15 cellular contexts compared by ENCODE assay signal in the genomic region with DNA sequence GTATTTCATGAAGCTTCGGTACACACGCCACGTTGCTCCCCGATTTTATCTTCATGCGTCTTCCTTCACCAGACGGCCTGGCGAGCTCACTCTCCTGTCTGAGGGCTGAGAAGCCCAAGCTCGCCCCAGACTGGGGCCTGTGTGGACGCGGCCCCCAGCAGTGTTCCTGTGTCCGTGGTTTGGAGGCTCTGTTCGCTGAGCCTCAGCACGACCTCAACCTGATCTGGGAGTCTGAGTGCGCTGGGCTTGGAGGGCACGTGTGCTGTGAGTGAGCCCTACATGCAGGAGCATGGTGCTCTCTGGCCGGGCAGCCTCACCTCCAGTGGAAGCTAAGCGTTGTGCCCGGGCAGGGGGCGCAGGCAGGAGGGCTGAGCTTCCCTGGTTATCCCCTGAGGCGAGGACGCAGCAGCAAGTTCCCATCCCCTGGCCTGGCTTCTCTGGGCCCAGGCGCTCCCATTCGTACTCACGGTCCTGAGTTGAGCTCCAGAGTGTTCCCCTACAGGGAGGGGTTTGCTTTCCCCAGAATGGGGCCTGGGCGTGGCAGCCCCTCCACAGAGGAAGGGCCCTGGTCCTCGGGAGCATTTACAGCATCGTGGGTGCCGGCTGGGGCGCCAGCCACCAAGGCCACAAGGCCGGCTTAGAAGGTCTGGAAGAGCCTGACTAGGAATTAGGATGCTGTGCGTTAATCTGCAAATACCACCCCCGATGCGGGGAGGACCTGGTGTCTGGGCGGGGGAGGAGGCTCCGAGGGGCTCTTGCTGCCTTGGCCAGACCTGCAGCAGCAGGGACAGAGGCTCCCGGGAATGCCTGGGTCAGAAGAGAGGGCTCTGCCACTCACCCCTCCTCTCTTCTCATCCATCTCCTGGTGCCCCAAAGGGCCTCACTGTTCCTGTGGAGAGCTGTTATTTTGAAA.
DNase-seq lines count a peak whose midpoint lies in the region; ATAC-seq and TF ChIP-seq lines count a peak whose summit lies in the region.
"Had no signal": no experiment of that assay in that cellular context is flagged by ENCODE, and none has a peak within 500 bp of the region (broad histone marks: within the 10 kb centered on the region; RNA-seq: fewer than 3 reads in every experiment).

No MANE protein-coding gene starts in this region.

- no peaks in the 10 kb centered on the region for H3K9me3 Mint-ChIP-seq in natural killer cell treated with Interleukin-12 subunit alpha and Interleukin-12 subunit beta and Interleukin-15 and Interleukin-18, amount 100 ng/mL, for 72 hours
- H3K9me3 Mint-ChIP-seq in natural killer cell (no peaks in the 10 kb centered on the region), neural crest cell (no peaks in the 10 kb centered on the region)

- H3K4me1 Mint-ChIP-seq in natural killer cell treated with Interleukin-12 subunit alpha and Interleukin-12 subunit beta and Interleukin-15 and Interleukin-18, amount 100 ng/mL, for 72 hours (ENCODE audit: low read depth in 2 of 2): no peaks in the 10 kb centered on the region
- H3K4me1 Mint-ChIP-seq in natural killer cell: no peaks in the 10 kb centered on the region
- peaks cover 11% of the 10 kb centered on the region for H3K4me1 Mint-ChIP-seq in neural crest cell

- no peak overlapping the region for H3K27ac Mint-ChIP-seq in natural killer cell treated with Interleukin-12 subunit alpha and Interleukin-12 subunit beta and Interleukin-15 and Interleukin-18, amount 100 ng/mL, for 72 hours
- H3K27ac Mint-ChIP-seq in natural killer cell (no peak overlapping the region), neural crest cell (ENCODE audit: unreplicated experiment) (peak overlapping the region; percentile 64)

- TF ChIP-seq CTCF in natural killer cell (IDR thresholded peaks at IDR 0.05) (no peak), neural crest cell (conservative IDR thresholded peaks at IDR 0.05) (no peak)

- peak; percentile 56 for DNase-seq in natural killer cell treated with Interleukin-12 subunit alpha and Interleukin-12 subunit beta and Interleukin-15 and Interleukin-18, amount 100 ng/mL, for 72 hours (ENCODE audit: low spot score)
- no peak for DNase-seq in natural killer cell
- DNase-seq in ecto neural progenitor cell (ENCODE audit: low spot score): peak; percentile 55
- DNase-seq in neural crest cell (ENCODE audit: low read depth, low spot score): no peak
- no peak for DNase-seq in NCI-H1092 (lab: John Stamatoyannopoulos, UW)
- DNase-seq in ureter (ENCODE audit: low spot score): no peak
- DNase-seq in NCI-H1105 (lab: John Stamatoyannopoulos, UW): no peak
- no peak for DNase-seq in D341Med (ENCODE audit: low spot score)
- DNase-seq: COR-L47, DMS53, Karpas-422, MM.1S, NCI-H2029, NCI-H510A treated with DMSO at 0.1 percent for 48 hours had no signal

- peaks cover 6 to 19% of the 10 kb centered on the region in 2 donors for H3K27me3 Mint-ChIP-seq in natural killer cell treated with Interleukin-12 subunit alpha and Interleukin-12 subunit beta and Interleukin-15 and Interleukin-18, amount 100 ng/mL, for 72 hours
- peaks cover 3 to 10% of the 10 kb centered on the region in 2 donors for H3K27me3 Mint-ChIP-seq in natural killer cell (ENCODE audit: low read depth in 2 of 2)
- H3K27me3 Mint-ChIP-seq in neural crest cell (ENCODE audit: low read depth): peaks cover 30% of the 10 kb centered on the region

- intact Hi-C loops in natural killer cell (cut with micrococcal nuclease): no loop called here

- ATAC-seq in natural killer cell treated with Interleukin-12 subunit alpha and Interleukin-12 subunit beta and Interleukin-15 and Interleukin-18, amount 100 ng/mL, for 72 hours: peak; percentile 25 to 40
- no peak for ATAC-seq in natural killer cell
- ATAC-seq: GM12878 had no signal

- H3K4me3 Mint-ChIP-seq in natural killer cell treated with Interleukin-12 subunit alpha and Interleukin-12 subunit beta and Interleukin-15 and Interleukin-18, amount 100 ng/mL, for 72 hours: no peak overlapping the region
- H3K4me3 Mint-ChIP-seq in natural killer cell (no peak overlapping the region), neural crest cell (no peak overlapping the region)

- H3K36me3 Mint-ChIP-seq in natural killer cell treated with Interleukin-12 subunit alpha and Interleukin-12 subunit beta and Interleukin-15 and Interleukin-18, amount 100 ng/mL, for 72 hours: no peaks in the 10 kb centered on the region
- no peaks in the 10 kb centered on the region for H3K36me3 Mint-ChIP-seq in natural killer cell
- H3K36me3 Mint-ChIP-seq in neural crest cell (ENCODE audit: low read depth): no peaks in the 10 kb centered on the region

Comparison
In these comparisons a context has a peak if more than half of its experiments do, and no peak if none do; other contexts are left out.
1. ATAC-seq: peak in natural killer cell treated with Interleukin-12 subunit alpha and Interleukin-12 subunit beta and Interleukin-15 and Interleukin-18, amount 100 ng/mL, for 72 hours (2 of 2); none in natural killer cell (0 of 3).
2. DNase-seq: peak in natural killer cell treated with Interleukin-12 subunit alpha and Interleukin-12 subunit beta and Interleukin-15 and Interleukin-18, amount 100 ng/mL, for 72 hours (single experiment) and ecto neural progenitor cell (single experiment); none in natural killer cell (single experiment), neural crest cell (single experiment), NCI-H1092 (single experiment), ureter (single experiment), NCI-H1105 (single experiment) and D341Med (single experiment).